ENCODE assay signal across 20 cellular contexts in genomic region chr2:146496248-146496647, GRCh38.
DNase-seq lines count a peak whose midpoint lies in the region; ATAC-seq, FAIRE-seq and TF ChIP-seq lines count a peak whose summit lies in the region.
"Had no signal": no experiment of that assay in that cellular context is flagged by ENCODE, and none has a peak within 500 bp of the region (broad histone marks: within the 10 kb centered on the region; RNA-seq: fewer than 3 reads in every experiment).

No MANE protein-coding gene starts in this region.

- no peak for TF ChIP-seq POLR2A in breast epithelium (IDR thresholded peaks at IDR 0.05)

- DNase-seq in SK-N-SH (no peak), MM.1S (peak; percentile 10), small intestine (no peak), breast epithelium (ENCODE audit: low spot score in 2 of 2) (no peak), NCI-H187 (lab: John Stamatoyannopoulos, UW) (no peak), PC-3 (no peak)
- DNase-seq: CD4-positive, alpha-beta memory T cell; DMS153; DMS79; GDM1; HCEC 1CT had no signal

- TF ChIP-seq CTCF in SK-N-SH (IDR thresholded peaks at IDR 0.05) (no peak), MM.1S (IDR thresholded peaks at IDR 0.05; ENCODE audit: low read length) (no peak), breast epithelium (IDR thresholded peaks at IDR 0.05) (no peak), PC-3 (conservative IDR thresholded peaks at IDR 0.05; ENCODE audit: low read depth, low read length) (no peak)

- H3K4me3 ChIP-seq in SK-N-SH (ENCODE audit: low read depth in 2 of 2, low read length in 1 of 2) (no peak overlapping the region), MM.1S (ENCODE audit: low read length) (no peak overlapping the region), small intestine (ENCODE audit: low read depth in 1 of 2, low read length in 2 of 2) (no peak overlapping the region), breast epithelium (no peak overlapping the region), PC-3 (ENCODE audit: low read length) (no peak overlapping the region)
- H3K4me3 ChIP-seq: A549, BLaER1, GM23338 had no signal

- BruUV-seq in PC-3 (replicated peaks; lab: Mats Ljungman, UMichigan): no TSS peak

- H3K9me3 ChIP-seq in SK-N-SH (no peaks in the 10 kb centered on the region), MM.1S (replicated peaks; ENCODE audit: insufficient read depth, low read length) (no peaks in the 10 kb centered on the region), small intestine (ENCODE audit: control insufficient read depth, low read depth) (no peaks in the 10 kb centered on the region), breast epithelium (peaks cover 0 to 8% of the 10 kb centered on the region in 2 donors), PC-3 (ENCODE audit: low read length) (no peaks in the 10 kb centered on the region)

- H3K9me2 ChIP-seq in SK-N-SH (no peaks in the 10 kb centered on the region), MM.1S (replicated peaks; ENCODE audit: insufficient read depth, low read length) (no peaks in the 10 kb centered on the region), PC-3 (replicated peaks; ENCODE audit: low read length) (no peaks in the 10 kb centered on the region)

- H3K79me2 ChIP-seq in SK-N-SH (ENCODE audit: insufficient read depth) (no peaks in the 10 kb centered on the region), MM.1S (ENCODE audit: low read length) (no peaks in the 10 kb centered on the region), PC-3 (ENCODE audit: low read length) (no peaks in the 10 kb centered on the region)

- H4K20me1 ChIP-seq in SK-N-SH (ENCODE audit: insufficient read depth) (no peaks in the 10 kb centered on the region), MM.1S (ENCODE audit: insufficient read depth, low read length) (no peaks in the 10 kb centered on the region; the same call in 1 of the 2 replicates), PC-3 (ENCODE audit: low read length) (no peaks in the 10 kb centered on the region)
- H4K20me1 ChIP-seq: BLaER1 had no signal

- H3K4me2 ChIP-seq in SK-N-SH: peak overlapping the region; percentile 15
- H3K4me2 ChIP-seq in MM.1S (ENCODE audit: low read depth, low read length): no peak overlapping the region
- H3K4me2 ChIP-seq in PC-3 (ENCODE audit: low read length): no peak overlapping the region
- H3K4me2 ChIP-seq: A549, BLaER1, GM23338 had no signal

- TF ChIP-seq RAD21 in SK-N-SH (IDR thresholded peaks at IDR 0.05; ENCODE audit: low read length): no peak

- H3K36me3 ChIP-seq in SK-N-SH (replicated peaks in 1 of 2; ENCODE audit: control insufficient read depth in 1 of 2, insufficient read depth in 2 of 2, low read length in 1 of 2) (no peaks in the 10 kb centered on the region), MM.1S (replicated peaks; ENCODE audit: insufficient read depth, low read length) (no peaks in the 10 kb centered on the region), small intestine (ENCODE audit: control insufficient read depth in 2 of 2, insufficient read depth in 2 of 2, low read length in 2 of 2) (no peaks in the 10 kb centered on the region), breast epithelium (no peaks in the 10 kb centered on the region), PC-3 (ENCODE audit: low read depth, low read length) (no peaks in the 10 kb centered on the region)
- H3K36me3 ChIP-seq: BLaER1 had no signal

- ATAC-seq in SK-N-SH treated with all-trans-retinoic acid at 6 μM for 48 hours (no peak), HG03159 (IDR thresholded peaks at IDR 0.05; ENCODE audit: unreplicated experiment) (peak; percentile 58), PC-3 (no peak)
- ATAC-seq: A549, GM23338 had no signal

- no peak overlapping the region for H2AFZ ChIP-seq in SK-N-SH (ENCODE audit: low read depth)
- H2AFZ ChIP-seq in MM.1S (ENCODE audit: low read length): no peak overlapping the region
- no peak overlapping the region for H2AFZ ChIP-seq in PC-3 (ENCODE audit: low read length)
- H2AFZ ChIP-seq: GM23338 had no signal

- CTCF ChIA-PET in SK-N-SH (lab: Yijun Ruan, JAX) (no interaction called here), PC-3 (lab: Charles Lee) (no interaction called here)

- no peaks in the 10 kb centered on the region for H3F3A ChIP-seq in SK-N-SH (replicated peaks; ENCODE audit: insufficient read depth)
- H3F3A ChIP-seq in MM.1S (ENCODE audit: insufficient read depth, low read length): no peaks in the 10 kb centered on the region
- H3F3A ChIP-seq in PC-3 (ENCODE audit: low read length, unreplicated experiment): no peaks in the 10 kb centered on the region

- WGBS in SK-N-SH (ENCODE audit: low lambda C conversion rate): 26% methylated on average over 1 of the region's 1 CpG
- 30 to 37% (median 35%) methylated on average over 1 of the region's 1 CpG for WGBS in small intestine, 3 donors

- H3K9ac ChIP-seq in SK-N-SH: no peak overlapping the region
- no peak overlapping the region for H3K9ac ChIP-seq in MM.1S (ENCODE audit: low read length)
- H3K9ac ChIP-seq in PC-3 (ENCODE audit: low read length): no peak overlapping the region
- H3K9ac ChIP-seq: BLaER1 had no signal

- no peaks in the 10 kb centered on the region for H3K27me3 ChIP-seq in SK-N-SH (ENCODE audit: insufficient read depth)
- no peaks in the 10 kb centered on the region for H3K27me3 ChIP-seq in MM.1S (replicated peaks; ENCODE audit: insufficient read depth, low read length)
- H3K27me3 ChIP-seq in small intestine (ENCODE audit: control insufficient read depth in 2 of 2, insufficient read depth in 2 of 2, low read length in 2 of 2): no peaks in the 10 kb centered on the region
- H3K27me3 ChIP-seq in breast epithelium: no peaks in the 10 kb centered on the region
- H3K27me3 ChIP-seq in PC-3 (ENCODE audit: low read length): no peaks in the 10 kb centered on the region
- H3K27me3 ChIP-seq: BLaER1 had no signal

- POLR2A ChIA-PET in SK-N-SH (lab: Yijun Ruan, JAX) (no interaction called here), PC-3 (lab: Charles Lee; ENCODE audit: unreplicated experiment) (no interaction called here)

- H3K4me1 ChIP-seq in SK-N-SH (ENCODE audit: control insufficient read depth in 1 of 2, insufficient read depth in 2 of 2, low read depth in 1 of 2, low read length in 1 of 2) (no peaks in the 10 kb centered on the region; a peak in 1 of 4 replicates), MM.1S (ENCODE audit: low read length) (no peaks in the 10 kb centered on the region; the same call in 1 of the 2 replicates), small intestine (ENCODE audit: control insufficient read depth in 2 of 2, insufficient read depth in 1 of 2, low read depth in 1 of 2, low read length in 1 of 2) (no peaks in the 10 kb centered on the region), breast epithelium (no peaks in the 10 kb centered on the region), PC-3 (ENCODE audit: insufficient read depth, low read length) (no peaks in the 10 kb centered on the region)
- H3K4me1 ChIP-seq: A549, BLaER1 had no signal

- no peak overlapping the region for H3K27ac ChIP-seq in SK-N-SH (ENCODE audit: low read depth in 2 of 2, low read length in 1 of 2)
- H3K27ac ChIP-seq in MM.1S (ENCODE audit: low read length): no peak overlapping the region
- no peak overlapping the region for H3K27ac ChIP-seq in small intestine (ENCODE audit: low read depth in 1 of 2, low read length in 1 of 2)
- no peak overlapping the region for H3K27ac ChIP-seq in breast epithelium
- H3K27ac ChIP-seq in PC-3 (ENCODE audit: low read length): no peak overlapping the region
- H3K27ac ChIP-seq: 22Rv1, A549, BLaER1 had no signal

- FAIRE-seq in small intestine (lab: Jason Lieb, UNC): peak; percentile 33
- FAIRE-seq: A549, GM12892, GM18507, H54 had no signal

- intact Hi-C loops in breast epithelium (cut with DNase I; ENCODE audit: low total_unique reads): no loop called here
- intact Hi-C loops in PC-3 (cut with micrococcal nuclease): no loop called here

- TF ChIP-seq EP300 in SK-N-SH (IDR thresholded peaks at IDR 0.05; ENCODE audit: borderline replicate concordance in 1 of 2, low read depth in 1 of 2, low read length in 1 of 2): no peak

TF ChIP-seq in SK-N-SH, 30 proteins besides CTCF, POLR2A, EP300 and RAD21:
- TF ChIP-seq MEF2A (IDR thresholded peaks at IDR 0.05; ENCODE audit: borderline replicate concordance, low read depth): no peak
- TF ChIP-seq SMC3 (IDR thresholded peaks at IDR 0.05; ENCODE audit: low read depth, low read length): no peak
- no peak for TF ChIP-seq RCOR1 (IDR thresholded peaks at IDR 0.05; ENCODE audit: low read length)
- no peak for TF ChIP-seq SIN3A (IDR thresholded peaks at IDR 0.05; ENCODE audit: borderline replicate concordance, low read depth, low read length)
- no peak for TF ChIP-seq FOXJ3 (CRISPR knock-in tag; IDR thresholded peaks at IDR 0.05)
TF ChIP-seq in SK-N-SH: peak in this region for 0.

TF ChIP-seq in SK-N-SH treated with all-trans-retinoic acid at 6 μM for 48 hours, 23 proteins besides CTCF, POLR2A, EP300 and RAD21:
- TF ChIP-seq PPARA (CRISPR knock-in tag; IDR thresholded peaks at IDR 0.05; ENCODE audit: borderline replicate concordance): no peak
- no peak for TF ChIP-seq ARNTL (CRISPR knock-in tag; IDR thresholded peaks at IDR 0.05; ENCODE audit: borderline replicate concordance, low read depth)
- TF ChIP-seq ESRRG (CRISPR knock-in tag; IDR thresholded peaks at IDR 0.05): no peak
- TF ChIP-seq BACH2 (CRISPR knock-in tag; IDR thresholded peaks at IDR 0.05; ENCODE audit: borderline replicate concordance): no peak
- TF ChIP-seq CSDC2 (CRISPR knock-in tag; IDR thresholded peaks at IDR 0.05): no peak
- TF ChIP-seq CSRNP3 (CRISPR knock-in tag; IDR thresholded peaks at IDR 0.05): no peak
- TF ChIP-seq ZFP30 (CRISPR knock-in tag; IDR thresholded peaks at IDR 0.05): no peak
